9 cellular contexts compared by ENCODE assay signal in genomic region chr3:37945803-37946530, GRCh38. TPM values are rescaled to one million over a fixed set of nuclear protein-coding genes. Genes with fewer than 3 reads are reported as not detected.
DNase-seq lines count a peak whose midpoint lies in the region; ATAC-seq and TF ChIP-seq lines count a peak whose summit lies in the region.
"Had no signal": no experiment of that assay in that cellular context is flagged by ENCODE, and none has a peak within 500 bp of the region (broad histone marks: within the 10 kb centered on the region; RNA-seq: fewer than 3 reads in every experiment).

No MANE protein-coding gene starts in this region.

- H3K27me3 ChIP-seq in subcutaneous abdominal adipose tissue (ENCODE audit: control insufficient read depth in 5 of 5, insufficient read depth in 4 of 5, low read length in 5 of 5), result no peaks in the 10 kb centered on the region
- no peaks in the 10 kb centered on the region for H3K27me3 ChIP-seq in MM.1S (replicated peaks; ENCODE audit: insufficient read depth, low read length)

- intact Hi-C loops in MCF 10A (cut with micrococcal nuclease) (no loop called here), CD14-positive monocyte (cut with micrococcal nuclease) (no loop called here)

- POLR2A ChIA-PET in MCF 10A (lab: Yijun Ruan, JAX), result interaction anchor here (0.6 to 2.7 kb wide), 17 partner anchors 10 to 516 kb away, joined by 3 to 12 read pairs (median 4); no protein-coding TSS in a partner anchor

- peaks cover 38% of the 10 kb centered on the region for H3K4me1 Mint-ChIP-seq in HFFc6 (ENCODE audit: low read depth)
- peaks cover 42% of the 10 kb centered on the region for H3K4me1 Mint-ChIP-seq in MCF 10A (ENCODE audit: insufficient read depth, unreplicated experiment)
- H3K4me1 Mint-ChIP-seq in CD14-positive monocyte, result peaks cover 25% of the 10 kb centered on the region

- H3K4me1 ChIP-seq in subcutaneous abdominal adipose tissue (ENCODE audit: control insufficient read depth in 5 of 5, insufficient read depth in 5 of 5, low read length in 5 of 5), result peaks cover 14 to 63% (median 52%) of the 10 kb centered on the region in 5 donors
- H3K4me1 ChIP-seq in MM.1S (ENCODE audit: low read length), result 0 out of 2 replicates have a peak, but pooled peaks cover 3% of the 10 kb centered on the region

- no peak for ATAC-seq in HG02571 (IDR thresholded peaks at IDR 0.05; ENCODE audit: unreplicated experiment)
- ATAC-seq: activated CD8-positive, alpha-beta T cell treated with anti-CD3 and anti-CD28 coated beads, Interleukin-2, amount 10 ng/mL, durations not matched to agents 7 days and 5 days had no signal

- peak overlapping the region; percentile 61 for H3K4me3 Mint-ChIP-seq in HFFc6
- H3K4me3 Mint-ChIP-seq in MCF 10A (ENCODE audit: unreplicated experiment), result peak overlapping the region; percentile 65
- H3K4me3 Mint-ChIP-seq in CD14-positive monocyte, result no peak overlapping the region
- H3K4me3 Mint-ChIP-seq: activated CD8-positive, alpha-beta T cell treated with anti-CD3 and anti-CD28 coated beads, Interleukin-2, amount 10 ng/mL, durations not matched to agents 7 days and 5 days had no signal

- no TSS peak for BruUV-seq in MCF 10A (replicated peaks; lab: Mats Ljungman, UMichigan)

- no peak overlapping the region for H3K9ac ChIP-seq in subcutaneous abdominal adipose tissue (ENCODE audit: low read length in 5 of 5)
- no peak overlapping the region for H3K9ac ChIP-seq in MM.1S (ENCODE audit: low read length)

- no peaks in the 10 kb centered on the region for H3K9me3 ChIP-seq in subcutaneous abdominal adipose tissue (ENCODE audit: control insufficient read depth in 5 of 5, low read length in 5 of 5)
- no peaks in the 10 kb centered on the region for H3K9me3 ChIP-seq in MM.1S (replicated peaks; ENCODE audit: insufficient read depth, low read length)

- H3K9me2 ChIP-seq in MM.1S (replicated peaks; ENCODE audit: insufficient read depth, low read length), result no peaks in the 10 kb centered on the region

- TF ChIP-seq CTCF in HFFc6 (IDR thresholded peaks at IDR 0.05), result no peak
- no peak for TF ChIP-seq CTCF in MCF 10A (IDR thresholded peaks at IDR 0.05; ENCODE audit: unreplicated experiment)
- TF ChIP-seq CTCF in MM.1S (IDR thresholded peaks at IDR 0.05; ENCODE audit: low read length), result no peak
- TF ChIP-seq CTCF in CD14-positive monocyte (IDR thresholded peaks at IDR 0.05), result no peak

- no peak overlapping the region for H3K4me2 ChIP-seq in MM.1S (ENCODE audit: low read depth, low read length)

- H3K27ac Mint-ChIP-seq in HFFc6 (peak overlapping the region; percentile 85), MCF 10A (ENCODE audit: low read depth, unreplicated experiment) (peak overlapping the region; percentile 90), CD14-positive monocyte (peak overlapping the region in 1 of 7 donors; percentile 5)
- H3K27ac Mint-ChIP-seq: activated CD8-positive, alpha-beta T cell treated with anti-CD3 and anti-CD28 coated beads, Interleukin-2, amount 10 ng/mL, durations not matched to agents 7 days and 5 days had no signal

- H3K4me3 ChIP-seq in subcutaneous abdominal adipose tissue (ENCODE audit: low read depth in 1 of 5, low read length in 5 of 5) (no peak overlapping the region), MM.1S (ENCODE audit: low read length) (no peak overlapping the region)

- no peak overlapping the region for H2AFZ ChIP-seq in MM.1S (ENCODE audit: low read length)

- peaks cover 22% of the 10 kb centered on the region for H3K36me3 Mint-ChIP-seq in HFFc6 (ENCODE audit: low read depth)
- H3K36me3 Mint-ChIP-seq in MCF 10A (ENCODE audit: insufficient read depth, unreplicated experiment), result peaks cover 14% of the 10 kb centered on the region
- peaks cover 0 to 3% of the 10 kb centered on the region in 2 donors for H3K36me3 Mint-ChIP-seq in CD14-positive monocyte

- H3K79me2 ChIP-seq in MM.1S (ENCODE audit: low read length), result no peaks in the 10 kb centered on the region

- CTCF ChIA-PET in MCF 10A (lab: Yijun Ruan, JAX), result interaction anchor here (0.6 to 3.0 kb wide), 12 partner anchors 11 to 91 kb away, joined by 3 to 25 read pairs (median 3); no protein-coding TSS in a partner anchor

- H3K36me3 ChIP-seq in subcutaneous abdominal adipose tissue (ENCODE audit: control insufficient read depth in 5 of 5, insufficient read depth in 5 of 5, low read length in 5 of 5) (no peaks in the 10 kb centered on the region), MM.1S (replicated peaks; ENCODE audit: insufficient read depth, low read length) (no peaks in the 10 kb centered on the region)

- no peaks in the 10 kb centered on the region for H4K20me1 ChIP-seq in MM.1S (ENCODE audit: insufficient read depth, low read length)

- H3K27me3 Mint-ChIP-seq in HFFc6 (ENCODE audit: insufficient read depth) (no peaks in the 10 kb centered on the region), MCF 10A (ENCODE audit: insufficient read depth, unreplicated experiment) (no peaks in the 10 kb centered on the region), CD14-positive monocyte (ENCODE audit: low read depth in 3 of 3) (peaks cover 0 to 1% (median 0%) of the 10 kb centered on the region in 3 donors)

- H3F3A ChIP-seq in MM.1S (ENCODE audit: insufficient read depth, low read length), result no peaks in the 10 kb centered on the region

- peak; percentile 50 for DNase-seq in HFFc6
- DNase-seq in MCF 10A (ENCODE audit: unreplicated experiment), result peak; percentile 88
- DNase-seq in kidney glomerular epithelial cell (lab: John Stamatoyannopoulos, UW), result peak; percentile 45
- no peak for DNase-seq in MM.1S
- no peak for DNase-seq in CD14-positive monocyte (ENCODE audit: low spot score)
- no peak for DNase-seq in epidermal melanocyte (ENCODE audit: insufficient read length, low spot score)
- DNase-seq: activated CD8-positive, alpha-beta T cell treated with anti-CD3 and anti-CD28 coated beads, Interleukin-2, amount 10 ng/mL, durations not matched to agents 7 days and 5 days had no signal

- H3K9me3 Mint-ChIP-seq in HFFc6 (no peaks in the 10 kb centered on the region), MCF 10A (ENCODE audit: unreplicated experiment) (no peaks in the 10 kb centered on the region), CD14-positive monocyte (no peaks in the 10 kb centered on the region)

- peak overlapping the region; percentile 71 for H3K27ac ChIP-seq in subcutaneous abdominal adipose tissue (ENCODE audit: low read depth, low read length)
- H3K27ac ChIP-seq in MM.1S (ENCODE audit: low read length), result no peak overlapping the region

RNA-seq across cellular contexts. Expression of gene VILL, which starts 44.6 kb away (rescaled TPM):
- total RNA-seq in HFFc6 (2021; fragmentation: NEBNext Ultra II Directional; extraction: Animal tissue kit (Norgen Biotek cat#: 25700)), result 1 to 10 TPM; 3.5 to 4.6 (median 3.7) TPM
- total RNA-seq in MCF 10A (2022), result not detected in 2 replicates
- 1 to 10 TPM; 4.4 to 7.4 TPM for polyA plus RNA-seq in CD14-positive monocyte

Comparison
In these comparisons a context has a peak if more than half of its experiments do, and no peak if none do; other contexts are left out.
1. DNase-seq: peak in HFFc6 (single experiment), MCF 10A (single experiment) and kidney glomerular epithelial cell (single experiment); none in MM.1S (single experiment), CD14-positive monocyte (single experiment) and epidermal melanocyte (single experiment).
2. H3K4me3 Mint-ChIP-seq: peak in HFFc6 (single experiment) and MCF 10A (single experiment); none in CD14-positive monocyte (0 of 2).